11 cellular contexts compared by ENCODE assay signal in the genomic region with DNA sequence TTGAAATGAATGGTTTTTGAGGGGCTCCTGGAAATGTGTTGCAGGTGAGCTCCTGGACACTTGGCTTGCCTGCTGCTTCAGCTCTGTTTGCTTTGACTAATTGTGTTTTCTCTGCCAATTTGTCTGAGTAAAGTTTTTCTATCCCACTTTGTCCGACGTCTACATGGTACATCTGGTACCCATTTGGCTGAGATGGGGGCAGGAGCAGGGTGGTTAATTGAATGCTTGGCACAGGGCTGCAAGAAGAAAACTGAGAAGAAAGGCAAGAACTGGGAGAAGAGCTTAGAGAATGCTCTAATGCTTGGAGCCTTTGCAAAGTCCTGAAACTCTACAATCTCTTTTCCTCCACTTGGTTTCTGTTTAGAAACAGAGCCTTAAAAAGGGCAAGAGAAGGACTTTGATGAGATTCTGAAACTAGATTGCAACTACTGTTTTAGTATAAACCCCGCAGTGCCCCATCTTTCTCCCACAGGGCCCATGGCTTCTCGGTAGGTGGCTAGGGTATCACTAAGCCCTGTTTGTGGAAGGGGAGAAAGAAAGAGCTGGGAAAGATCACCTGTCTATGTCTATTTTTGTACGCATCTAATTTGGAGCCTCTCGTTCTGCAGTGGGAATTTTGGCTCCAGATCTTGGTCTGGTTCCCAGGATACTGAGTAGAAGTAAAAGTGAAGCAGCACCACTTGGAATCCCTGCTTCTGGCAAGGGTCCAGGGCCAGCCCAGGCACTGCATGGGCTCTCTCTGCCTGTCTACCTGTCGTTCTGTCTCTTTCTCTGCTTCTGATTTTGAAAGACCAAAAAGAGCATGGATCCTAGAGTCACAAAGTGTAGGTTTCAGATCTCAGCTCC.
DNase-seq lines count a peak whose midpoint lies in the region; ATAC-seq and TF ChIP-seq lines count a peak whose summit lies in the region.
"Had no signal": no experiment of that assay in that cellular context is flagged by ENCODE, and none has a peak within 500 bp of the region (broad histone marks: within the 10 kb centered on the region; RNA-seq: fewer than 3 reads in every experiment).

No MANE protein-coding gene starts in this region.

- H3K4me3 ChIP-seq in breast epithelium: no peak overlapping the region

- no peaks in the 10 kb centered on the region for H3K4me1 ChIP-seq in breast epithelium

- TF ChIP-seq POLR2A in breast epithelium (IDR thresholded peaks at IDR 0.05): no peak

- ATAC-seq in left cardiac atrium: peak; percentile 75 to 77

- H3K36me3 ChIP-seq in breast epithelium: no peaks in the 10 kb centered on the region
- H3K36me3 ChIP-seq: brain microvascular endothelial cell had no signal

- intact Hi-C loops in left cardiac atrium (cut with DNase I) (no loop called here), breast epithelium (cut with DNase I; ENCODE audit: low total_unique reads) (no loop called here)

- in situ Hi-C loops in ACHN (cut with HindIII; ENCODE audit: low pct_ligation_motif_present, low pct_unique_long_range_greater_than_20kb, low sequenced_read_pairs): no loop called here

- peak; percentile 16 for DNase-seq in GM19238 (ENCODE audit: insufficient read length, low spot score)
- peak; percentile 38 for DNase-seq in RPMI8226
- DNase-seq in left cardiac atrium: peak; percentile 70
- peak; percentile 2 for DNase-seq in stromal cell of bone marrow (ENCODE audit: low read depth)
- DNase-seq in breast epithelium (ENCODE audit: low spot score in 2 of 2): no peak
- no peak for DNase-seq in activated gamma-delta T cell (lab: John Stamatoyannopoulos, UW)
- DNase-seq in ACHN: no peak
- DNase-seq in SIG-M5 treated with dmso at 0.1 percent for 504 hours (lab: John Stamatoyannopoulos, UW; ENCODE audit: unreplicated experiment): no peak
- DNase-seq: brain microvascular endothelial cell, foreskin melanocyte, mesenchymal stem cell had no signal

- no peaks in the 10 kb centered on the region for H3K9me3 ChIP-seq in breast epithelium

- no peak overlapping the region for H3K27ac ChIP-seq in breast epithelium
- H3K27ac ChIP-seq: brain microvascular endothelial cell had no signal

- no peaks in the 10 kb centered on the region for H3K27me3 ChIP-seq in breast epithelium
- H3K27me3 ChIP-seq: brain microvascular endothelial cell had no signal

- TF ChIP-seq CTCF in breast epithelium (IDR thresholded peaks at IDR 0.05): no peak

Comparison
In these comparisons a context has a peak if more than half of its experiments do, and no peak if none do; other contexts are left out.
1. DNase-seq: peak in GM19238 (single experiment), RPMI8226 (single experiment), left cardiac atrium (single experiment) and stromal cell of bone marrow (single experiment); none in breast epithelium (0 of 2), activated gamma-delta T cell (single experiment), ACHN (single experiment) and SIG-M5 treated with dmso at 0.1 percent for 504 hours (single experiment).